Comparison of ENCODE assay signal across 20 cellular contexts in genomic region chr10:122297583-122297982, GRCh38. TPM values are rescaled to one million over a fixed set of nuclear protein-coding genes. Genes with fewer than 3 reads are reported as not detected.
A peak's percentile ranks its signal among the peaks of the same experiment; 100 is the strongest.
DNase-seq lines count a peak whose midpoint lies in the region; TF ChIP-seq lines count a peak whose summit lies in the region.
"Had no signal": no experiment of that assay in that cellular context is flagged by ENCODE, and none has a peak within 500 bp of the region (broad histone marks: within the 10 kb centered on the region; RNA-seq: fewer than 3 reads in every experiment).

No MANE protein-coding gene starts in this region.

- DNase-seq in right atrium auricular region (ENCODE audit: low spot score) (peak; percentile 23), left ventricle myocardium inferior (no peak), coronary artery (ENCODE audit: low spot score) (peak; percentile 55), osteocyte (ENCODE audit: extremely low spot score, unreplicated experiment) (peak; percentile 46), ACHN (no peak), HT-29 (ENCODE audit: low spot score) (no peak)
- DNase-seq: 8988T; C1 segment of cervical spinal cord; Calu3; CD4-positive, alpha-beta memory T cell; COR-L47; DMS53; DMS79 treated with DMSO at 0.1 percent for 48 hours; GF-D8; GOT3; HFFc6 had no signal

- no peaks in the 10 kb centered on the region for H3K36me3 Mint-ChIP-seq in osteocyte (ENCODE audit: unreplicated experiment)
- H3K36me3 Mint-ChIP-seq: CD4-positive, alpha-beta memory T cell had no signal

- H3K9me3 ChIP-seq in right atrium auricular region (no peaks in the 10 kb centered on the region), left ventricle myocardium inferior (replicated peaks) (no peaks in the 10 kb centered on the region)
- H3K9me3 ChIP-seq: A549, HAP-1 had no signal

- peaks cover 42% of the 10 kb centered on the region for H3K4me1 Mint-ChIP-seq in osteocyte (ENCODE audit: unreplicated experiment)

- H3K27ac ChIP-seq in right atrium auricular region (no peak overlapping the region), left ventricle myocardium inferior (replicated peaks) (no peak overlapping the region), coronary artery (no peak overlapping the region)
- H3K27ac ChIP-seq: A549 had no signal

- intact Hi-C loops in left ventricle myocardium inferior (cut with micrococcal nuclease), result loop anchor here (5.0 kb wide), 1 partner anchor 270 kb away; no protein-coding TSS in a partner anchor

- peaks cover 0 to 5% of the 10 kb centered on the region in 2 donors for H3K4me1 ChIP-seq in right atrium auricular region
- peaks cover 8% of the 10 kb centered on the region for H3K4me1 ChIP-seq in left ventricle myocardium inferior
- H3K4me1 ChIP-seq: HAP-1 had no signal

- H3K27ac Mint-ChIP-seq in osteocyte (ENCODE audit: unreplicated experiment), result no peak overlapping the region
- H3K27ac Mint-ChIP-seq: HFFc6 had no signal

- no peaks in the 10 kb centered on the region for H3K9me3 Mint-ChIP-seq in osteocyte (ENCODE audit: unreplicated experiment)
- H3K9me3 Mint-ChIP-seq: HFFc6 had no signal

- H3K27me3 ChIP-seq in right atrium auricular region (no peaks in the 10 kb centered on the region), left ventricle myocardium inferior (ENCODE audit: low read depth) (no peaks in the 10 kb centered on the region)

- H3K27me3 Mint-ChIP-seq in osteocyte (ENCODE audit: unreplicated experiment), result no peaks in the 10 kb centered on the region

- no peak overlapping the region for H3K4me3 ChIP-seq in right atrium auricular region
- no peak overlapping the region for H3K4me3 ChIP-seq in left ventricle myocardium inferior
- H3K4me3 ChIP-seq in coronary artery, result no peak overlapping the region
- H3K4me3 ChIP-seq: A549, HAP-1 had no signal

- H3K4me3 Mint-ChIP-seq in osteocyte (ENCODE audit: unreplicated experiment), result no peak overlapping the region
- H3K4me3 Mint-ChIP-seq: CD4-positive, alpha-beta memory T cell; HFFc6 had no signal

- in situ Hi-C loops in ACHN (cut with HindIII; ENCODE audit: low pct_ligation_motif_present, low pct_unique_long_range_greater_than_20kb, low sequenced_read_pairs), result loop anchor here (25.0 kb wide), 1 partner anchor 140 kb away; no protein-coding TSS in a partner anchor

- H3K36me3 ChIP-seq in right atrium auricular region (no peaks in the 10 kb centered on the region), left ventricle myocardium inferior (no peaks in the 10 kb centered on the region)
- H3K36me3 ChIP-seq: HAP-1 had no signal

- TF ChIP-seq CTCF in right atrium auricular region (IDR thresholded peaks at IDR 0.05) (no peak), left ventricle myocardium inferior (IDR thresholded peaks at IDR 0.05; ENCODE audit: borderline replicate concordance) (no peak), coronary artery (IDR thresholded peaks at IDR 0.05) (no peak), osteocyte (IDR thresholded peaks at IDR 0.05) (no peak)

RNA-seq across cellular contexts. Expression of gene BTBD16, which starts 26.5 kb away (rescaled TPM):
- not detected for total RNA-seq in right atrium auricular region
- total RNA-seq in left ventricle myocardium inferior, result not detected
- total RNA-seq in osteocyte, result not detected in 2 replicates
- total RNA-seq in HT-29 (2014; rRNA removed; shearing (Covaris generic)), result 4.0 and 4.7 TPM in 2 replicates
- total RNA-seq: CD4-positive, alpha-beta memory T cell; Daoy; G401; HFFc6 had no signal

Comparison
In these comparisons a context has a peak if more than half of its experiments do, and no peak if none do; other contexts are left out.
1. DNase-seq: peak in right atrium auricular region (single experiment), coronary artery (single experiment) and osteocyte (single experiment); none in left ventricle myocardium inferior (single experiment), ACHN (single experiment) and HT-29 (single experiment).